8 cellular contexts compared by ENCODE assay signal in the genomic region with DNA sequence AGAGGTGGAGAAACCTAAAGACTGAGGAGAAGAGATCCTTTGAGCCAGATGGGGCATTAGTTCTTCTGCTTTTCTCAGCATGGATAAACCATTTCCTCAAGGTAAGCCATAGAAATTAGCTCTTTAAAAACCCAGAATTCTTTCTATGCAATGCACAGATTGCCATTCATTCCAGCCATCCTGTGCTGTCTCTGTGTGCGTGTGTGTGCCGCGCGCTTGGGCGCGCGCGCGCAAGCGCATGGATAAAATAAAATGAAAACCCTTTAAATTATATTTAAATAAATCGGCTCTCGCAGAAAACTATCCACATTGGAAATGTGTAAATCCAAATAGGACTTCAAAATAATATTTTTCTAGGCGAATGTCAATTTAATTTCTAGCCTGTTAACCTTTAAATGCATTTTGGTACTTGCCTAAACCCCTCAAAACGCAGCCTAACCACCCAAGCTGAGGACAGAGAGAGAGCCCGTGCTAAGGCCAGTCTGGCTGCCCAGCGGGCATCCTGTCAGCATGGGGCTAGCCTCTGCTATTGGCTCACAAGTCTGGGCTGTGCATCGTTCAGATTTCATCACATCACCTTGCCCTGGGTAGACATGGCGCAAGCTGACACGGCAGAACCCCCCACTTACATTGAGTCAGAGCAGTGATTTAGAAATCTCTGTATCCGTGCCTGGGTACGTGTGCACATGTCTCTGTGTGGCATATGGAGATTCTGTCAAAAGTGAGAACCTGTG.
A peak's percentile ranks its signal among the peaks of the same experiment; 100 is the strongest.
DNase-seq lines count a peak whose midpoint lies in the region; ATAC-seq and TF ChIP-seq lines count a peak whose summit lies in the region.

No MANE protein-coding gene starts in this region.

- TF ChIP-seq CTCF in AG10803 (conservative IDR thresholded peaks at IDR 0.05; ENCODE audit: low read length) (no peak), LNCaP clone FGC (IDR thresholded peaks at IDR 0.05; ENCODE audit: control insufficient read depth, extremely low read depth, insufficient read depth) (no peak), choroid plexus epithelial cell (conservative IDR thresholded peaks at IDR 0.05; ENCODE audit: low read depth, low read length) (no peak)

- DNase-seq in AG10803 (ENCODE audit: low read depth) (peak; percentile 70), LNCaP clone FGC (ENCODE audit: low read depth) (no peak), choroid plexus epithelial cell (ENCODE audit: low read depth) (peak; percentile 74), NOMO-1 treated with DMSO at 0.1 percent for 48 hours (lab: John Stamatoyannopoulos, UW; ENCODE audit: unreplicated experiment) (no peak), SIG-M5 (lab: John Stamatoyannopoulos, UW) (no peak), SKM-1 treated with dmso at 0.1 percent for 144 hours (lab: John Stamatoyannopoulos, UW; ENCODE audit: unreplicated experiment) (no peak)

- H3K4me3 ChIP-seq in AG10803 (ENCODE audit: low read length) (peak overlapping the region; percentile 55), LNCaP clone FGC (ENCODE audit: low read depth, low read length) (peak overlapping the region; percentile 53), choroid plexus epithelial cell (ENCODE audit: low read depth, low read length) (peak overlapping the region; percentile 62), muscle layer of duodenum (ENCODE audit: low read depth in 1 of 2, low read length in 2 of 2) (peak overlapping the region; percentile 66 to 68)

- H3K36me3 ChIP-seq in muscle layer of duodenum (ENCODE audit: control insufficient read depth in 1 of 2, insufficient read depth in 2 of 2, low read length in 2 of 2), result no peaks in the 10 kb centered on the region

- ATAC-seq in GM21447 (IDR thresholded peaks at IDR 0.05; ENCODE audit: unreplicated experiment), result no peak

- peaks cover 0 to 3% of the 10 kb centered on the region in 2 donors for H3K4me1 ChIP-seq in muscle layer of duodenum (ENCODE audit: control insufficient read depth in 1 of 2, insufficient read depth in 2 of 2, low read length in 2 of 2)

- H3K27ac ChIP-seq in muscle layer of duodenum (ENCODE audit: low read length), result no peak overlapping the region

- no peaks in the 10 kb centered on the region for H3K27me3 ChIP-seq in muscle layer of duodenum (ENCODE audit: low read depth, low read length)

- no peaks in the 10 kb centered on the region for H3K9me3 ChIP-seq in muscle layer of duodenum (ENCODE audit: control insufficient read depth in 1 of 2, low read length in 2 of 2)

Comparison
In these comparisons a context has a peak if more than half of its experiments do, and no peak if none do; other contexts are left out.
1. DNase-seq: peak in AG10803 (single experiment) and choroid plexus epithelial cell (single experiment); none in LNCaP clone FGC (single experiment), NOMO-1 treated with DMSO at 0.1 percent for 48 hours (single experiment), SIG-M5 (single experiment) and SKM-1 treated with dmso at 0.1 percent for 144 hours (single experiment).
2. Peak in every context shown above with its lines, with median percentiles within 50 percentile points of each other: H3K4me3 ChIP-seq.